ENCODE assay signal across 15 cellular contexts in genomic region chr1:225876900-225877510, GRCh38. TPM values are rescaled to one million over a fixed set of nuclear protein-coding genes. Genes with fewer than 3 reads are reported as not detected.
A peak's percentile ranks its signal among the peaks of the same experiment; 100 is the strongest.
DNase-seq lines count a peak whose midpoint lies in the region; ATAC-seq lines count a peak whose summit lies in the region.
"Had no signal": no experiment of that assay in that cellular context is flagged by ENCODE, and none has a peak within 500 bp of the region (broad histone marks: within the 10 kb centered on the region; RNA-seq: fewer than 3 reads in every experiment).

No MANE protein-coding gene starts in this region.

- WGBS in right cardiac atrium: 63% methylated on average over 12 of the region's 12 CpGs

- DNase-seq in right cardiac atrium: no peak
- DNase-seq in Right ventricle myocardium inferior (ENCODE audit: missing footprints): no peak
- DNase-seq in pons (ENCODE audit: low spot score): peak; percentile 58
- no peak for DNase-seq in DMS53 treated with DMSO at 0.1 percent for 48 hours (lab: John Stamatoyannopoulos, UW; ENCODE audit: unreplicated experiment)
- no peak for DNase-seq in NCI-H1930 (lab: John Stamatoyannopoulos, UW)
- no peak for DNase-seq in NCI-H1417 (lab: John Stamatoyannopoulos, UW)
- DNase-seq: activated CD4-positive, alpha-beta T cell treated with anti-CD3 and anti-CD28 coated beads, Interleukin-2, amount 50 U/mL, for 1 hour; DMS 273 treated with DMSO at 0.1 percent for 48 hours; NCI-H1694; stimulated activated naive CD4-positive, alpha-beta T cell treated with Interleukin-2 at 50 U/mL for 16 hours had no signal

- ATAC-seq in right cardiac atrium (no peak), Right ventricle myocardium inferior (no peak), HG03097 (IDR thresholded peaks at IDR 0.05; ENCODE audit: low FRiP score, unreplicated experiment) (no peak)

- peak overlapping the region; percentile 2 to 15 for H3K9ac ChIP-seq in duodenal mucosa (ENCODE audit: low read depth in 1 of 2, low read length in 2 of 2)

- peak overlapping the region; percentile 33 for H3K27ac ChIP-seq in right cardiac atrium (ENCODE audit: low read length)
- H3K27ac ChIP-seq in duodenal mucosa (ENCODE audit: low read depth, low read length): no peak overlapping the region
- H3K27ac ChIP-seq: HL-60 had no signal

- H3K36me3 ChIP-seq in duodenal mucosa (ENCODE audit: control insufficient read depth in 1 of 2, insufficient read depth in 2 of 2, low read length in 2 of 2): peaks cover 5 to 40% of the 10 kb centered on the region in 2 donors

- H3K9me3 ChIP-seq in right cardiac atrium (ENCODE audit: control insufficient read depth, low read length) (no peaks in the 10 kb centered on the region), duodenal mucosa (ENCODE audit: control insufficient read depth in 1 of 2, low read length in 2 of 2) (no peaks in the 10 kb centered on the region)

- H3K4me1 ChIP-seq in right cardiac atrium (ENCODE audit: control insufficient read depth, insufficient read depth, low read length): peaks cover 28% of the 10 kb centered on the region
- H3K4me1 ChIP-seq in duodenal mucosa (ENCODE audit: control insufficient read depth in 1 of 2, insufficient read depth in 2 of 2, low read length in 2 of 2): peaks cover 55 to 65% of the 10 kb centered on the region in 2 donors

- no peak overlapping the region for H3K4me3 ChIP-seq in right cardiac atrium (ENCODE audit: low read length)
- peak overlapping the region in 1 of 2 donors; percentile 27 for H3K4me3 ChIP-seq in duodenal mucosa (ENCODE audit: low read depth in 1 of 2, low read length in 2 of 2)

- intact Hi-C loops in right cardiac atrium (cut with DNase I): no loop called here
- intact Hi-C loops in Right ventricle myocardium inferior (cut with DNase I): loop anchor here (2.0 kb wide), 1 partner anchor 34 kb away; no protein-coding TSS in a partner anchor

- no peaks in the 10 kb centered on the region for H3K27me3 ChIP-seq in right cardiac atrium (ENCODE audit: control insufficient read depth, insufficient read depth)
- no peaks in the 10 kb centered on the region for H3K27me3 ChIP-seq in duodenal mucosa (ENCODE audit: control insufficient read depth in 1 of 2, insufficient read depth in 2 of 2, low read length in 2 of 2)

RNA-seq across cellular contexts. Expression of gene TMEM63A, which starts 5.2 kb away (rescaled TPM):
- total RNA-seq in right cardiac atrium (10 to 100 TPM; 32.6 to 44.4 (median 37.9) TPM), Right ventricle myocardium inferior (30.6 TPM)
- polyA plus RNA-seq in right cardiac atrium: 29.3 TPM

RNA-seq across cellular contexts. Expression of gene LEFTY1, which starts 11.9 kb away (rescaled TPM):
- total RNA-seq in right cardiac atrium (under 1 TPM; 0.24 to 0.54 (median 0.49) TPM), Right ventricle myocardium inferior (not detected)
- 0.11 TPM for polyA plus RNA-seq in right cardiac atrium
- total RNA-seq: activated T-helper 1 cell treated with anti-CD3 and anti-CD28 coated beads, Interleukin-12 subunit alpha, Interleukin-12 subunit beta, Interleukin-2, Interleukin-4 antibody, amounts not matched to agents 30 ng/mL and 10 ng/mL and 1 ng/mL, durations not matched to agents 14 hours and 24 hours and 36 hours; T-helper 2 cell treated with Interferon-gamma antibody and Interleukin-4, amounts not matched to agents 100 ng/mL and 5 ng/mL, for 36 hours had no signal

RNA-seq across cellular contexts. Expression of gene PYCR2, which starts 47.0 kb away (rescaled TPM):
- 10 to 100 TPM; 57.4 to 72.0 (median 62.3) TPM for total RNA-seq in right cardiac atrium
- polyA plus RNA-seq in right cardiac atrium: 76.9 TPM
- 58.6 TPM for total RNA-seq in Right ventricle myocardium inferior
